8 cellular contexts compared by ENCODE assay signal in genomic region chr14:59254911-59255545, GRCh38.
DNase-seq lines count a peak whose midpoint lies in the region; ATAC-seq and TF ChIP-seq lines count a peak whose summit lies in the region.

No MANE protein-coding gene starts in this region.

- peaks cover 13 to 69% (median 30%) of the 10 kb centered on the region in 4 donors for H3K4me1 ChIP-seq in stomach

- intact Hi-C loops in stomach (cut with DNase I; ENCODE audit: low total_unique reads) = no loop called here

- no peak for TF ChIP-seq EP300 in stomach (IDR thresholded peaks at IDR 0.05)

- no peak overlapping the region for H3K4me3 ChIP-seq in stomach

- ATAC-seq in GM19351 (IDR thresholded peaks at IDR 0.05; ENCODE audit: unreplicated experiment) = peak; percentile 87

- DNase-seq in NCI-H226 (peak; percentile 60), fibroblast of peridontal ligament (ENCODE audit: extremely low read depth) (peak; percentile 45), stomach (no peak), GM19238 (ENCODE audit: insufficient read length, low spot score) (no peak), cerebellar nuclear complex (lab: John Stamatoyannopoulos, UW) (no peak)
- no peak for DNase-seq in activated T-cell treated with anti-CD3 and anti-CD28 coated beads, Interleukin-2, amount 50 U/mL, for 1 hour
- no peak for DNase-seq in stimulated activated naive CD4-positive, alpha-beta T cell treated with Interleukin-2 at 50 U/mL for 16 hours (lab: John Stamatoyannopoulos, UW)

- TF ChIP-seq POLR2A in stomach (IDR thresholded peaks at IDR 0.05) = no peak

- TF ChIP-seq CTCF in stomach (IDR thresholded peaks at IDR 0.05) = no peak

- no peaks in the 10 kb centered on the region for H3K36me3 ChIP-seq in stomach

- no peaks in the 10 kb centered on the region for H3K27me3 ChIP-seq in stomach

- WGBS in stomach, 5 donors = 51 to 68% (median 57%) methylated on average over 5 of the region's 5 CpGs

- no peaks in the 10 kb centered on the region for H3K9me3 ChIP-seq in stomach

- H3K27ac ChIP-seq in stomach = peak overlapping the region in 4 of 5 donors; percentile 63 to 79 (median 68)

Comparison
In these comparisons a context has a peak if more than half of its experiments do, and no peak if none do; other contexts are left out.
1. DNase-seq: peak in NCI-H226 (single experiment) and fibroblast of peridontal ligament (single experiment); none in stomach (single experiment), GM19238 (single experiment), cerebellar nuclear complex (0 of 2), activated T-cell treated with anti-CD3 and anti-CD28 coated beads, Interleukin-2, amount 50 U/mL, for 1 hour (single experiment) and stimulated activated naive CD4-positive, alpha-beta T cell treated with Interleukin-2 at 50 U/mL for 16 hours (single experiment).